31 cellular contexts compared by ENCODE assay signal in the genomic region with DNA sequence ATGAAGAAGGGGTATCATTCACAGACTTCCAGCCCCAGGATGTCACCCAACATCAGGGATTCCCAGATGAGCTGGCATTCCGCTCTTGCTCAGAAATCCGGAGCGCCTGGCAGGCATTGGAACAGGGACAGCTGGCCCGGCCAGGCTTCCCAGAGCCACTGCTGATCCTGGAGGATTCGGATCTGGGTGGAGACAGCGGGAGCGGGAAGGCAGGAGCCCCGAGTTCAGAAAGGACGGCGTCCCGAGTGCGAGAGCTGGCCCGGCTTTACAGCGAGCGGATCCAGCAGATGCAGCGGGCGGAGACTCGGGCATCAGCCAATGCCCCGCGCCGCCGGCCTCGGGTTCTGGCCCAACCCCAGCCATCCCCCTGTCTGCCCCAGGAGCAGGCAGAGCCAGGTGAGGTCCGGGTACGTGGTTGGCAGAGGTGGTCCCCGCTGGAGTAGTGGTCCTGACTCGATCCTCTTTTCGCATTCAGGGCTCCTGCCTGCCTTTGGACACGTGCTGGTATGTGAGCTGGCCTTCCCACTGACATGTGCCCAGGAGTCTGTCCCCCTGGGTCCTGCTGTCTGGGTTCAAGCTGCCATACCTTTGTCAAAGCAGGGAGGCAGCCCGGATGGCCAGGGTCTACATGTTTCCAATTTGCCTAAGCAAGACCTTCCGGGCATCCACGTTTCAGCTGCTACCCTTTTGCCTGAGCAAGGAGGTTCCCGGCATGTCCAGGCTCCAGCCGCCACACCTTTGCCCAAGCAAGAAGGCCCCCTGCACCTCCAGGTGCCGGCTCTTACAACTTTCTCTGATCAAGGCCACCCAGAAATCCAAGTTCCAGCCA. TPM values are rescaled to one million over a fixed set of nuclear protein-coding genes. Genes with fewer than 3 reads are reported as not detected.
A peak's percentile ranks its signal among the peaks of the same experiment; 100 is the strongest.
DNase-seq lines count a peak whose midpoint lies in the region; ATAC-seq, FAIRE-seq and TF ChIP-seq lines count a peak whose summit lies in the region.
"Had no signal": no experiment of that assay in that cellular context is flagged by ENCODE, and none has a peak within 500 bp of the region (broad histone marks: within the 10 kb centered on the region; RNA-seq: fewer than 3 reads in every experiment).

No MANE protein-coding gene starts in this region.

- no peaks in the 10 kb centered on the region for H3K27me3 ChIP-seq in Panc1 (ENCODE audit: control insufficient read depth, insufficient read depth, low read length)
- no peaks in the 10 kb centered on the region for H3K27me3 ChIP-seq in sigmoid colon
- no peaks in the 10 kb centered on the region for H3K27me3 ChIP-seq in H9 (ENCODE audit: insufficient read depth, low read length)
- H3K27me3 ChIP-seq: body of pancreas, gastrocnemius medialis, hepatocyte had no signal

- no peak overlapping the region for H3K23ac ChIP-seq in H9 (ENCODE audit: insufficient read length, low read depth, low read length)

- no peak overlapping the region for H4K91ac ChIP-seq in H9 (ENCODE audit: insufficient read length, low read depth, low read length)

- peak; percentile 50 for DNase-seq in activated CD8-positive, alpha-beta memory T cell treated with anti-CD3 and anti-CD28 coated beads, Interleukin-2, amount 50 U/mL, for 48 hours
- DNase-seq in activated CD8-positive, alpha-beta memory T cell treated with anti-CD3 and anti-CD28 coated beads, Interleukin-2, amount 10 ng/mL, durations not matched to agents 7 days and 5 days: no peak
- no peak for DNase-seq in Panc1 (ENCODE audit: low read depth, low spot score)
- no peak for DNase-seq in memory B cell (ENCODE audit: low spot score in 2 of 2)
- DNase-seq in sigmoid colon: peak; percentile 64
- no peak for DNase-seq in D721Med (ENCODE audit: insufficient read length, low spot score)
- no peak for DNase-seq in H9
- DNase-seq in SIG-M5 (lab: John Stamatoyannopoulos, UW): no peak
- DNase-seq: activated CD4-positive, alpha-beta T cell treated with anti-CD3 and anti-CD28 coated beads, Interleukin-2, amount 50 U/mL, for 4 hours; activated naive CD4-positive, alpha-beta T cell treated with anti-CD3 and anti-CD28 coated beads, Interleukin-2, amount 50 U/mL, for 16 hours; body of pancreas; C1 segment of cervical spinal cord; Caco-2; DMS79; gastrocnemius medialis; GDM1; kidney glomerular epithelial cell; lower lobe of right lung; NCI-H146; NCI-H345; NCI-H69; PC-3; SHP77; stimulated activated CD4-positive, alpha-beta T cell treated with anti-CD3 and anti-CD28 coated beads, Interleukin-15, amount 100 ng/mL, for 24 hours had no signal

- CTCF ChIA-PET in activated CD8-positive, alpha-beta memory T cell treated with anti-CD3 and anti-CD28 coated beads, Interleukin-2, amount 10 ng/mL, durations not matched to agents 7 days and 5 days (lab: Charles Lee): interaction anchor here (1.4 to 2.0 kb wide), 3 partner anchors 12 to 109 kb away, joined by 3 to 7 read pairs (median 5); a partner anchor contains a TSS
- CTCF ChIA-PET in Panc1 (lab: Charles Lee): interaction anchor here (0.5 to 7.9 kb wide), 7 partner anchors 9 to 96 kb away, joined by 3 to 147 read pairs (median 3); a partner anchor contains a TSS

- no peak overlapping the region for H3T11ph ChIP-seq in H9 (ENCODE audit: low read length)

- intact Hi-C loops in Panc1 (cut with micrococcal nuclease; ENCODE audit: unreplicated experiment): no loop called here
- intact Hi-C loops in sigmoid colon (cut with DNase I): no loop called here

- no peak for FAIRE-seq in D721Med (lab: Jason Lieb, UNC)

- H3K4me2 ChIP-seq in H9 (ENCODE audit: insufficient read depth, insufficient read length, low read length): no peak overlapping the region
- H3K4me2 ChIP-seq: hepatocyte had no signal

- no peak overlapping the region for H2AK5ac ChIP-seq in H9 (ENCODE audit: insufficient read length, low read length)

- no peak for TF ChIP-seq POLR2A in sigmoid colon (IDR thresholded peaks at IDR 0.05)

- no peak overlapping the region for H3K4me3 ChIP-seq in Panc1 (ENCODE audit: low read depth in 2 of 2, low read length in 2 of 2)
- H3K4me3 ChIP-seq in sigmoid colon: no peak overlapping the region
- H3K4me3 ChIP-seq: body of pancreas, gastrocnemius medialis, HAP-1, hepatocyte, lower lobe of right lung had no signal

- no peak for TF ChIP-seq CTCF in Panc1 (IDR thresholded peaks at IDR 0.05)
- TF ChIP-seq CTCF in sigmoid colon (IDR thresholded peaks at IDR 0.05): no peak
- TF ChIP-seq CTCF in D721Med (IDR thresholded peaks at IDR 0.05; ENCODE audit: insufficient read depth, missing control alignments): no peak
- TF ChIP-seq CTCF in H9 (conservative IDR thresholded peaks at IDR 0.05): no peak

- no peak overlapping the region for H3K56ac ChIP-seq in H9 (ENCODE audit: insufficient read length, low read depth, low read length)

- H3K36me3 ChIP-seq in Panc1 (ENCODE audit: control insufficient read depth, insufficient read depth, low read length): peaks cover 43% of the 10 kb centered on the region
- peaks cover 7 to 65% (median 38%) of the 10 kb centered on the region in 4 donors for H3K36me3 ChIP-seq in sigmoid colon
- H3K36me3 ChIP-seq: gastrocnemius medialis, neutrophil had no signal

- H2BK12ac ChIP-seq in H9 (ENCODE audit: insufficient read length, low read depth, low read length): no peak overlapping the region

- H2AFZ ChIP-seq in H9 (ENCODE audit: low read length): no peak overlapping the region
- H2AFZ ChIP-seq: hepatocyte had no signal

- H4K8ac ChIP-seq in H9 (replicated peaks; ENCODE audit: insufficient read length, low read depth, low read length): no peak overlapping the region

- no peaks in the 10 kb centered on the region for H3K9me3 Mint-ChIP-seq in activated CD8-positive, alpha-beta memory T cell treated with anti-CD3 and anti-CD28 coated beads, Interleukin-2, amount 10 ng/mL, durations not matched to agents 7 days and 5 days (ENCODE audit: low read depth)
- H3K9me3 Mint-ChIP-seq in memory B cell (no peaks in the 10 kb centered on the region), H9 (no peaks in the 10 kb centered on the region)
- H3K9me3 Mint-ChIP-seq: activated T-helper 1 cell treated with anti-CD3 and anti-CD28 coated beads, Interleukin-12 subunit alpha, Interleukin-12 subunit beta, Interleukin-2, Interleukin-4 antibody, amounts not matched to agents 30 ng/mL and 10 ng/mL and 1 ng/mL, durations not matched to agents 14 hours and 24 hours and 36 hours; stimulated activated memory B cell treated with anti-CD40 and anti-IgM and Interleukin-4, amounts not matched to agents 10 μg/mL and 1 μg/mL and 100 μg/mL, for 72 hours had no signal

- in situ Hi-C loops in Panc1 (cut with HindIII; ENCODE audit: low pct_unique_long_range_greater_than_20kb, low sequenced_read_pairs): no loop called here

- ATAC-seq in activated CD8-positive, alpha-beta memory T cell treated with anti-CD3 and anti-CD28 coated beads, Interleukin-2, amount 10 ng/mL, durations not matched to agents 7 days and 5 days: no peak
- no peak for ATAC-seq in Panc1
- no peak for ATAC-seq in memory B cell (ENCODE audit: low read depth)
- ATAC-seq: activated CD4-positive, CD25-positive, alpha-beta regulatory T cell treated with anti-CD3 and anti-CD28 coated beads, Interleukin-2, amount 50 U/mL, for 24 hours; body of pancreas; gastrocnemius medialis; lower lobe of right lung; PC-3; stimulated activated memory B cell treated with anti-CD40 and anti-IgM and Interleukin-4, amounts not matched to agents 10 μg/mL and 1 μg/mL and 100 μg/mL, for 72 hours had no signal

- no peak overlapping the region for H4K5ac ChIP-seq in H9 (ENCODE audit: insufficient read length, low read depth, low read length)

- H3K4me1 ChIP-seq in Panc1 (ENCODE audit: control insufficient read depth, insufficient read depth, low read length) (peaks cover 24% of the 10 kb centered on the region), sigmoid colon (peaks cover 0 to 10% (median 9%) of the 10 kb centered on the region in 4 donors), H9 (ENCODE audit: insufficient read depth, low read length) (0 out of 2 replicates have a peak, but pooled peaks cover 3% of the 10 kb centered on the region)
- H3K4me1 ChIP-seq: HAP-1 had no signal

- no peak overlapping the region for H3K27ac Mint-ChIP-seq in activated CD8-positive, alpha-beta memory T cell treated with anti-CD3 and anti-CD28 coated beads, Interleukin-2, amount 10 ng/mL, durations not matched to agents 7 days and 5 days
- H3K27ac Mint-ChIP-seq in memory B cell (peak overlapping the region; percentile 69), H9 (no peak overlapping the region)
- H3K27ac Mint-ChIP-seq: activated T-helper 1 cell treated with anti-CD3 and anti-CD28 coated beads, Interleukin-12 subunit alpha, Interleukin-12 subunit beta, Interleukin-2, Interleukin-4 antibody, amounts not matched to agents 30 ng/mL and 10 ng/mL and 1 ng/mL, durations not matched to agents 14 hours and 24 hours and 36 hours; stimulated activated memory B cell treated with anti-CD40 and anti-IgM and Interleukin-4, amounts not matched to agents 10 μg/mL and 1 μg/mL and 100 μg/mL, for 72 hours had no signal

- POLR2A ChIA-PET in Panc1 (lab: Charles Lee): interaction anchor here (0.5 to 2.2 kb wide), 19 partner anchors 8 to 916 kb away, joined by 3 to 40 read pairs (median 4); a partner anchor contains a TSS

- H3K14ac ChIP-seq in H9 (ENCODE audit: insufficient read depth, low read length): no peak overlapping the region

- H3K4ac ChIP-seq in H9 (ENCODE audit: low read depth, low read length): no peak overlapping the region

- no peak for TF ChIP-seq EP300 in sigmoid colon (IDR thresholded peaks at IDR 0.05)

- no peak overlapping the region for H2BK120ac ChIP-seq in H9 (ENCODE audit: low read depth, low read length, poor library complexity, severe bottlenecking)

- H2BK20ac ChIP-seq in H9 (ENCODE audit: low read depth, low read length, poor library complexity, severe bottlenecking): no peak overlapping the region

- no peaks in the 10 kb centered on the region for H3K9me3 ChIP-seq in Panc1 (ENCODE audit: control insufficient read depth, insufficient read depth, low read depth, low read length)
- no peaks in the 10 kb centered on the region for H3K9me3 ChIP-seq in sigmoid colon
- H3K9me3 ChIP-seq in H9 (ENCODE audit: control insufficient read depth, low read depth, low read length): no peaks in the 10 kb centered on the region
- H3K9me3 ChIP-seq: body of pancreas, Caco-2, gastrocnemius medialis, HAP-1, lower lobe of right lung, neutrophil had no signal

- H3K4me3 Mint-ChIP-seq in activated CD8-positive, alpha-beta memory T cell treated with anti-CD3 and anti-CD28 coated beads, Interleukin-2, amount 10 ng/mL, durations not matched to agents 7 days and 5 days: no peak overlapping the region
- H3K4me3 Mint-ChIP-seq in memory B cell (no peak overlapping the region), H9 (no peak overlapping the region)
- H3K4me3 Mint-ChIP-seq: activated T-helper 1 cell treated with anti-CD3 and anti-CD28 coated beads, Interleukin-12 subunit alpha, Interleukin-12 subunit beta, Interleukin-2, Interleukin-4 antibody, amounts not matched to agents 30 ng/mL and 10 ng/mL and 1 ng/mL, durations not matched to agents 14 hours and 24 hours and 36 hours; stimulated activated memory B cell treated with anti-CD40 and anti-IgM and Interleukin-4, amounts not matched to agents 10 μg/mL and 1 μg/mL and 100 μg/mL, for 72 hours had no signal

- H3K9ac ChIP-seq in H9 (ENCODE audit: extremely low read depth, insufficient read length, low read length): no peak overlapping the region

- H2BK15ac ChIP-seq in H9 (ENCODE audit: low read depth, low read length): no peak overlapping the region; the same call in 1 of the 2 replicates

- H3K79me2 ChIP-seq in H9 (ENCODE audit: insufficient read depth, low read length): no peaks in the 10 kb centered on the region

- no peaks in the 10 kb centered on the region for H3K4me1 Mint-ChIP-seq in activated CD8-positive, alpha-beta memory T cell treated with anti-CD3 and anti-CD28 coated beads, Interleukin-2, amount 10 ng/mL, durations not matched to agents 7 days and 5 days
- H3K4me1 Mint-ChIP-seq in memory B cell (no peaks in the 10 kb centered on the region), H9 (peaks cover 19 to 20% of the 10 kb centered on the region in 2 experiments)

- H4K20me1 ChIP-seq in H9 (ENCODE audit: control insufficient read depth, insufficient read depth, insufficient read length): no peaks in the 10 kb centered on the region

- peaks cover 6% of the 10 kb centered on the region for H3K36me3 Mint-ChIP-seq in activated CD8-positive, alpha-beta memory T cell treated with anti-CD3 and anti-CD28 coated beads, Interleukin-2, amount 10 ng/mL, durations not matched to agents 7 days and 5 days
- peaks cover 8% of the 10 kb centered on the region for H3K36me3 Mint-ChIP-seq in memory B cell
- peaks cover 30 to 72% (median 60%) of the 10 kb centered on the region in 3 experiments for H3K36me3 Mint-ChIP-seq in H9 (ENCODE audit: insufficient read depth in 1 of 3, low read depth in 3 of 3)

- H3K18ac ChIP-seq in H9 (ENCODE audit: insufficient read length, low read depth, low read length): no peak overlapping the region

- no TSS peak for BruUV-seq in Panc1 (replicated peaks; lab: Mats Ljungman, UMichigan)

- H3K27ac ChIP-seq in Panc1 (ENCODE audit: low read length): peak overlapping the region; percentile 3
- H3K27ac ChIP-seq in sigmoid colon: no peak overlapping the region
- no peak overlapping the region for H3K27ac ChIP-seq in H9 (ENCODE audit: insufficient read length, low read depth, low read length)
- H3K27ac ChIP-seq: 22Rv1, body of pancreas, gastrocnemius medialis, hepatocyte, lower lobe of right lung, neutrophil had no signal

- no peak overlapping the region for H2BK5ac ChIP-seq in H9 (ENCODE audit: insufficient read length, low read length)

- WGBS in sigmoid colon, 2 donors: 86 to 91% methylated on average over 35 of the region's 35 CpGs
- WGBS in H9 (ENCODE audit: extremely low coverage, insufficient read length, low lambda C conversion rate): no CpG with 5 or more reads among the region's 35 CpGs

- no peaks in the 10 kb centered on the region for H3K27me3 Mint-ChIP-seq in activated CD8-positive, alpha-beta memory T cell treated with anti-CD3 and anti-CD28 coated beads, Interleukin-2, amount 10 ng/mL, durations not matched to agents 7 days and 5 days
- H3K27me3 Mint-ChIP-seq in memory B cell (no peaks in the 10 kb centered on the region), H9 (ENCODE audit: low read depth) (no peaks in the 10 kb centered on the region)
- H3K27me3 Mint-ChIP-seq: stimulated activated memory B cell treated with anti-CD40 and anti-IgM and Interleukin-4, amounts not matched to agents 10 μg/mL and 1 μg/mL and 100 μg/mL, for 72 hours had no signal

- H3K23me2 ChIP-seq in H9 (ENCODE audit: insufficient read length, low read depth, low read length, poor library complexity, severe bottlenecking): no peaks in the 10 kb centered on the region

- H3K79me1 ChIP-seq in H9 (ENCODE audit: insufficient read depth, low read depth, low read length, poor library complexity, severe bottlenecking): no peaks in the 10 kb centered on the region

RNA-seq across cellular contexts. Expression of a gene that starts 11.0 kb away (rescaled TPM):
- total RNA-seq in activated CD8-positive, alpha-beta memory T cell treated with anti-CD3 and anti-CD28 coated beads, Interleukin-2, amount 10 ng/mL, durations not matched to agents 7 days and 5 days: 10 to 100 TPM; 57.9 to 73.9 TPM
- total RNA-seq in Panc1 (2021; ENCODE audit: unreplicated experiment): 1,988 TPM
- polyA plus RNA-seq in Panc1 (2012; ENCODE audit: insufficient read length): 2,032 TPM
- 10 to 100 TPM in 3 of 4 donors, 1 to 10 TPM in 1; 8.2 to 28.8 (median 12.5) TPM for total RNA-seq in sigmoid colon
- polyA plus RNA-seq in sigmoid colon: 10 to 100 TPM in 1 of 3 donors, under 1 TPM in 2; 0.60 to 14.9 (median 0.69) TPM
- total RNA-seq in H9 (2021): 167 and 170 TPM in 2 replicates

RNA-seq across cellular contexts. Expression of a gene that starts 12.3 kb away (rescaled TPM):
- 1,000 to 10,000 TPM; 1,815 to 2,117 TPM for total RNA-seq in activated CD8-positive, alpha-beta memory T cell treated with anti-CD3 and anti-CD28 coated beads, Interleukin-2, amount 10 ng/mL, durations not matched to agents 7 days and 5 days
- total RNA-seq in Panc1 (2021; ENCODE audit: unreplicated experiment) (27,832 TPM), sigmoid colon (1,000 to 10,000 TPM; 1,648 to 4,043 (median 3,423) TPM), H9 (2021) (2,711 and 2,810 TPM in 2 replicates)
- 38,578 TPM for polyA plus RNA-seq in Panc1 (2012; ENCODE audit: insufficient read length)
- 1,000 to 10,000 TPM; 2,119 to 4,564 (median 2,918) TPM for polyA plus RNA-seq in sigmoid colon

RNA-seq across cellular contexts. Expression of a gene that starts 16.8 kb away (rescaled TPM):
- total RNA-seq in activated CD8-positive, alpha-beta memory T cell treated with anti-CD3 and anti-CD28 coated beads, Interleukin-2, amount 10 ng/mL, durations not matched to agents 7 days and 5 days: 100 to 1,000 TPM in 1 of 2 experiments, 10 to 100 TPM in 1; 45.1 to 107 TPM
- total RNA-seq in Panc1 (2021; ENCODE audit: unreplicated experiment) (414 TPM), sigmoid colon (100 to 1,000 TPM in 3 of 4 donors, 10 to 100 TPM in 1; 78.1 to 320 (median 190) TPM), H9 (2021) (14.6 and 15.4 TPM in 2 replicates)
- 369 TPM for polyA plus RNA-seq in Panc1 (2012; ENCODE audit: insufficient read length)
- 100 to 1,000 TPM; 112 to 298 (median 228) TPM for polyA plus RNA-seq in sigmoid colon

RNA-seq across cellular contexts. Expression of a gene that starts 21.9 kb away (rescaled TPM):
- total RNA-seq in activated CD8-positive, alpha-beta memory T cell treated with anti-CD3 and anti-CD28 coated beads, Interleukin-2, amount 10 ng/mL, durations not matched to agents 7 days and 5 days: 100 to 1,000 TPM; 144 to 181 TPM
- 1,614 TPM for total RNA-seq in Panc1 (2021; ENCODE audit: unreplicated experiment)
- 1,718 TPM for polyA plus RNA-seq in Panc1 (2012; ENCODE audit: insufficient read length)
- 100 to 1,000 TPM in 2 of 4 donors, 10 to 100 TPM in 2; 72.1 to 104 (median 89.1) TPM for total RNA-seq in sigmoid colon
- polyA plus RNA-seq in sigmoid colon: 100 to 1,000 TPM in 1 of 3 donors, 10 to 100 TPM in 2; 52.3 to 112 (median 67.5) TPM
- total RNA-seq in H9 (2021): 141 and 145 TPM in 2 replicates

RNA-seq across cellular contexts. Expression of a gene that starts 32.3 kb away (rescaled TPM):
- 10 to 100 TPM; 31.0 to 31.2 TPM for total RNA-seq in activated CD8-positive, alpha-beta memory T cell treated with anti-CD3 and anti-CD28 coated beads, Interleukin-2, amount 10 ng/mL, durations not matched to agents 7 days and 5 days
- total RNA-seq in Panc1 (2021; ENCODE audit: unreplicated experiment) (739 TPM), sigmoid colon (10 to 100 TPM; 25.2 to 44.6 (median 33.7) TPM), H9 (2021) (48.3 and 49.2 TPM in 2 replicates)
- polyA plus RNA-seq in Panc1 (2012; ENCODE audit: insufficient read length): 764 TPM
- 10 to 100 TPM; 22.8 to 33.5 (median 31.0) TPM for polyA plus RNA-seq in sigmoid colon

Comparison
In these comparisons a context has a peak if more than half of its experiments do, and no peak if none do; other contexts are left out.
1. DNase-seq: peak in activated CD8-positive, alpha-beta memory T cell treated with anti-CD3 and anti-CD28 coated beads, Interleukin-2, amount 50 U/mL, for 48 hours (single experiment) and sigmoid colon (single experiment); none in activated CD8-positive, alpha-beta memory T cell treated with anti-CD3 and anti-CD28 coated beads, Interleukin-2, amount 10 ng/mL, durations not matched to agents 7 days and 5 days (single experiment), Panc1 (single experiment), memory B cell (0 of 2), D721Med (single experiment), H9 (single experiment) and SIG-M5 (single experiment).
2. RNA of a gene that starts 11.0 kb away (total RNA-seq): 1,988 TPM in Panc1 (single experiment); 167 to 170 TPM in H9, 57.9 to 73.9 TPM in activated CD8-positive, alpha-beta memory T cell treated with anti-CD3 and anti-CD28 coated beads, Interleukin-2, amount 10 ng/mL, durations not matched to agents 7 days and 5 days and 8.2 to 28.8 TPM in sigmoid colon; every median in the first group is over 10 times any median in the second.